Comparison of ENCODE assay signal across 9 cellular contexts in genomic region chrX:147550217-147550616, GRCh38.
DNase-seq lines count a peak whose midpoint lies in the region; TF ChIP-seq lines count a peak whose summit lies in the region.
"Had no signal": no experiment of that assay in that cellular context is flagged by ENCODE, and none has a peak within 500 bp of the region (broad histone marks: within the 10 kb centered on the region; RNA-seq: fewer than 3 reads in every experiment).

No MANE protein-coding gene starts in this region.

- peak; percentile 24 for TF ChIP-seq CTCF in epithelial cell of esophagus (IDR thresholded peaks at IDR 0.05; ENCODE audit: insufficient read depth, low read depth, low read length, missing control alignments)

- no peak overlapping the region for H3K4me3 ChIP-seq in epithelial cell of esophagus (ENCODE audit: low read length)
- H3K4me3 ChIP-seq: suprapubic skin had no signal

- DNase-seq in stimulated activated CD4-positive, alpha-beta T cell treated with anti-CD3 and anti-CD28 coated beads, Interleukin-15, amount 100 ng/mL, for 24 hours: peak; percentile 1
- no peak for DNase-seq in stimulated activated CD4-positive, alpha-beta T cell treated with anti-CD3 and anti-CD28 coated beads, Interleukin-12 subunit alpha, Interleukin-12 subunit beta, amount 100 ng/mL, for 4 hours
- DNase-seq in NCI-H2107 (lab: John Stamatoyannopoulos, UW) (peak; percentile 12), epithelial cell of esophagus (ENCODE audit: low read depth) (peak; percentile 2), foreskin melanocyte (no peak), cerebellum (ENCODE audit: low spot score) (no peak), NCI-H146 treated with DMSO at 0.1 percent for 48 hours (lab: John Stamatoyannopoulos, UW; ENCODE audit: unreplicated experiment) (no peak)
- no peak for DNase-seq in stimulated activated CD4-positive, alpha-beta T cell treated with anti-CD3 and anti-CD28 coated beads, Interleukin-1b, Interleukin-23, amount 100 ng/mL, for 48 hours

Comparison
In these comparisons a context has a peak if more than half of its experiments do, and no peak if none do; other contexts are left out.
1. DNase-seq: peak in stimulated activated CD4-positive, alpha-beta T cell treated with anti-CD3 and anti-CD28 coated beads, Interleukin-15, amount 100 ng/mL, for 24 hours (single experiment), NCI-H2107 (single experiment) and epithelial cell of esophagus (single experiment); none in stimulated activated CD4-positive, alpha-beta T cell treated with anti-CD3 and anti-CD28 coated beads, Interleukin-12 subunit alpha, Interleukin-12 subunit beta, amount 100 ng/mL, for 4 hours (single experiment), foreskin melanocyte (single experiment), stimulated activated CD4-positive, alpha-beta T cell treated with anti-CD3 and anti-CD28 coated beads, Interleukin-1b, Interleukin-23, amount 100 ng/mL, for 48 hours (single experiment), cerebellum (single experiment) and NCI-H146 treated with DMSO at 0.1 percent for 48 hours (single experiment).